8 cellular contexts compared by ENCODE assay signal in genomic region chr5:138952962-138953361, GRCh38.
DNase-seq lines count a peak whose midpoint lies in the region; ATAC-seq and TF ChIP-seq lines count a peak whose summit lies in the region.

No MANE protein-coding gene starts in this region.

- H3K4me3 ChIP-seq in suprapubic skin: peak overlapping the region; percentile 21

- WGBS in suprapubic skin: 3% methylated on average over 6 of the region's 6 CpGs

- DNase-seq in T-helper 2 cell treated with Interferon-gamma antibody and Interleukin-4, amounts not matched to agents 5 μg/mL and 100 μg/mL, for 36 hours (ENCODE audit: low spot score): no peak
- DNase-seq in T-helper 2 cell: no peak
- peak; percentile 64 for DNase-seq in astrocyte of the hippocampus (ENCODE audit: low read depth, low spot score)
- peak; percentile 49 for DNase-seq in midbrain (lab: John Stamatoyannopoulos, UW)
- DNase-seq in suprapubic skin (ENCODE audit: low spot score in 2 of 2): no peak
- DNase-seq in AML-193 (lab: John Stamatoyannopoulos, UW): no peak

- no peaks in the 10 kb centered on the region for H3K9me3 ChIP-seq in suprapubic skin

- no peaks in the 10 kb centered on the region for H3K27me3 ChIP-seq in suprapubic skin

- no peaks in the 10 kb centered on the region for H3K36me3 Mint-ChIP-seq in T-helper 2 cell treated with Interferon-gamma antibody and Interleukin-4, amounts not matched to agents 5 μg/mL and 100 μg/mL, for 36 hours (ENCODE audit: low read depth)

- H3K4me1 Mint-ChIP-seq in T-helper 2 cell treated with Interferon-gamma antibody and Interleukin-4, amounts not matched to agents 5 μg/mL and 100 μg/mL, for 36 hours (ENCODE audit: low read depth): peaks cover 11% of the 10 kb centered on the region

- peak overlapping the region; percentile 7 for H3K4me3 Mint-ChIP-seq in T-helper 2 cell treated with Interferon-gamma antibody and Interleukin-4, amounts not matched to agents 5 μg/mL and 100 μg/mL, for 36 hours

- no peak for TF ChIP-seq POLR2A in suprapubic skin (IDR thresholded peaks at IDR 0.05)

- no peaks in the 10 kb centered on the region for H3K9me3 Mint-ChIP-seq in T-helper 2 cell treated with Interferon-gamma antibody and Interleukin-4, amounts not matched to agents 5 μg/mL and 100 μg/mL, for 36 hours

- H3K27me3 Mint-ChIP-seq in T-helper 2 cell treated with Interferon-gamma antibody and Interleukin-4, amounts not matched to agents 5 μg/mL and 100 μg/mL, for 36 hours (ENCODE audit: low read depth): no peaks in the 10 kb centered on the region

- peaks cover under 1% of the 10 kb centered on the region for H3K36me3 ChIP-seq in suprapubic skin

- H3K27ac ChIP-seq in suprapubic skin: peak overlapping the region; percentile 35

- peaks cover 55% of the 10 kb centered on the region for H3K4me1 ChIP-seq in suprapubic skin

- no peak for ATAC-seq in GM21825 (IDR thresholded peaks at IDR 0.05; ENCODE audit: unreplicated experiment)
- ATAC-seq in GM21526 (IDR thresholded peaks at IDR 0.05; ENCODE audit: low FRiP score, unreplicated experiment): no peak

- peak overlapping the region; percentile 36 for H3K27ac Mint-ChIP-seq in T-helper 2 cell treated with Interferon-gamma antibody and Interleukin-4, amounts not matched to agents 5 μg/mL and 100 μg/mL, for 36 hours

- no peak for TF ChIP-seq EP300 in suprapubic skin (IDR thresholded peaks at IDR 0.05)

- TF ChIP-seq CTCF in suprapubic skin (IDR thresholded peaks at IDR 0.05): no peak

Comparison
In these comparisons a context has a peak if more than half of its experiments do, and no peak if none do; other contexts are left out.
1. DNase-seq: peak in astrocyte of the hippocampus (single experiment) and midbrain (single experiment); none in T-helper 2 cell treated with Interferon-gamma antibody and Interleukin-4, amounts not matched to agents 5 μg/mL and 100 μg/mL, for 36 hours (single experiment), T-helper 2 cell (0 of 5), suprapubic skin (0 of 2) and AML-193 (0 of 2).